In genomic region chr17:81666342-81667191, GRCh38 we compare ENCODE assay signal across 8 cellular contexts. TPM values are rescaled to one million over a fixed set of nuclear protein-coding genes. Genes with fewer than 3 reads are reported as not detected.
DNase-seq lines count a peak whose midpoint lies in the region; ATAC-seq, FAIRE-seq and TF ChIP-seq lines count a peak whose summit lies in the region.

TSS of gene CCDC137 (plus strand) at chr17:81666737. CDS start at chr17:81666767, 30 bp downstream.
TSS of gene OXLD1 (minus strand) at chr17:81666605. CDS start at chr17:81666577, 28 bp downstream.

- H3K9me2 ChIP-seq in OCI-LY1 (ENCODE audit: low read depth, low read length): no peaks in the 10 kb centered on the region

- H3K4me3 ChIP-seq in OCI-LY1 (ENCODE audit: low read depth, low read length, poor library complexity, severe bottlenecking): peak within 1 kb of the TSS; percentile 82
- H3K4me3 ChIP-seq in endothelial cell of umbilical vein (replicated peaks in 1 of 3; ENCODE audit: insufficient read depth in 1 of 3, low read depth in 1 of 3, low read length in 3 of 3): peak within 1 kb of the TSS; percentile 34 to 76 (median 64)

- dilution Hi-C loops in endothelial cell of umbilical vein (cut with MboI; ENCODE audit: extremely low pct_ligation_motif_present, low sequenced_read_pairs): no loop called here

- H3K9me1 ChIP-seq in endothelial cell of umbilical vein (replicated peaks; ENCODE audit: control insufficient read depth, extremely low read depth, insufficient read depth, low read length): no peaks in the 10 kb centered on the region

- POLR2A ChIA-PET in endothelial cell of umbilical vein (lab: Charles Lee): interaction anchor here (1.0 kb wide), 1 partner anchor 17 kb away, joined by 3 read pairs; the partner anchor contains the start of genes ARL16 and HGS

- no peaks in the 10 kb centered on the region for H3K27me3 ChIP-seq in OCI-LY1 (ENCODE audit: insufficient read depth, low read length)
- H3K27me3 ChIP-seq in endothelial cell of umbilical vein (ENCODE audit: control insufficient read depth in 2 of 2, insufficient read depth in 2 of 2, low read length in 2 of 2): no peaks in the 10 kb centered on the region

- TF ChIP-seq CTCF in D721Med (IDR thresholded peaks at IDR 0.05; ENCODE audit: insufficient read depth, missing control alignments): no peak
- no peak for TF ChIP-seq CTCF in OCI-LY1 (IDR thresholded peaks at IDR 0.05; ENCODE audit: low read length)
- no peak for TF ChIP-seq CTCF in endothelial cell of umbilical vein (IDR thresholded peaks at IDR 0.05; ENCODE audit: extremely low read depth in 1 of 2, insufficient read depth in 1 of 2, low read depth in 1 of 2, low read length in 2 of 2)

- DNase-seq in D721Med (ENCODE audit: insufficient read length, low spot score) (peak; percentile 98), HuH-7 (ENCODE audit: low spot score) (peak; percentile 99), endothelial cell of umbilical vein (ENCODE audit: low read depth, low spot score) (peak; percentile 95), midbrain (lab: John Stamatoyannopoulos, UW) (peak; percentile 97)
- DNase-seq in activated CD8-positive, alpha-beta memory T cell treated with anti-CD3 and anti-CD28 coated beads, Interleukin-2, amount 50 U/mL, for 4 hours: peak; percentile 93
- peak; percentile 92 to 94 for DNase-seq in stimulated activated CD8-positive, alpha-beta memory T cell treated with anti-CD3 and anti-CD28 coated beads, Interleukin-15, amount 100 ng/mL, for 48 hours (ENCODE audit: low read depth in 2 of 2)

- peak; percentile 86 for ATAC-seq in GM21515 (IDR thresholded peaks at IDR 0.05; ENCODE audit: unreplicated experiment)

- H3K9ac ChIP-seq in OCI-LY1 (ENCODE audit: low read length) (peak within 1 kb of the TSS; percentile 94), endothelial cell of umbilical vein (replicated peaks; ENCODE audit: extremely low read depth, insufficient read depth, low read length) (peak within 1 kb of the TSS; percentile 69)

- H3F3A ChIP-seq in OCI-LY1 (ENCODE audit: insufficient read depth, low read length): no peaks in the 10 kb centered on the region

- H3K36me3 ChIP-seq in OCI-LY1 (ENCODE audit: insufficient read depth, low read length): peaks cover 52% of the 10 kb centered on the region
- peaks cover 4 to 19% of the 10 kb centered on the region in 2 experiments for H3K36me3 ChIP-seq in endothelial cell of umbilical vein (ENCODE audit: control insufficient read depth in 2 of 2, extremely low read depth in 1 of 2, insufficient read depth in 2 of 2, low read length in 2 of 2)

- CTCF ChIA-PET in endothelial cell of umbilical vein (lab: Charles Lee): no interaction called here

- FAIRE-seq in D721Med (lab: Jason Lieb, UNC) (no peak), endothelial cell of umbilical vein (lab: Jason Lieb, UNC) (peak; percentile 97)

- intact Hi-C loops in endothelial cell of umbilical vein (cut with micrococcal nuclease): loop anchor here (1.0 to 2.0 kb wide), 2 partner anchors 18 to 30 kb away; partner anchors contain the start of genes HGS, NPLOC4 and TSPAN10

- no peaks in the 10 kb centered on the region; the same call in 1 of the 2 replicates for H3K79me2 ChIP-seq in OCI-LY1 (ENCODE audit: insufficient read depth, low read length)
- peaks cover 21% of the 10 kb centered on the region for H3K79me2 ChIP-seq in endothelial cell of umbilical vein (ENCODE audit: control insufficient read depth, insufficient read depth, low read length)

- H3K27ac ChIP-seq in OCI-LY1 (ENCODE audit: low read depth, low read length, poor library complexity, severe bottlenecking) (peak within 1 kb of the TSS; percentile 47), endothelial cell of umbilical vein (ENCODE audit: insufficient read depth, low read depth, low read length) (peak within 1 kb of the TSS; percentile 36)

- no TSS peak for BruUV-seq in endothelial cell of umbilical vein (replicated peaks; lab: Mats Ljungman, UMichigan)

- H3K4me1 ChIP-seq in OCI-LY1 (ENCODE audit: insufficient read depth, low read length, severe bottlenecking): peaks cover 24% of the 10 kb centered on the region
- peaks cover 18% of the 10 kb centered on the region for H3K4me1 ChIP-seq in endothelial cell of umbilical vein (ENCODE audit: control insufficient read depth, extremely low read depth, insufficient read depth, low read length)

- H2AFZ ChIP-seq in OCI-LY1 (ENCODE audit: low read length) (no peak within 1 kb of the TSS), endothelial cell of umbilical vein (ENCODE audit: low read depth, low read length) (peak within 1 kb of the TSS; percentile 13)

- TF ChIP-seq POLR2A in endothelial cell of umbilical vein (IDR thresholded peaks at IDR 0.05; ENCODE audit: low read depth, low read length): peak; percentile 90

- H4K20me1 ChIP-seq in OCI-LY1 (ENCODE audit: insufficient read depth, low read length) (no peaks in the 10 kb centered on the region), endothelial cell of umbilical vein (replicated peaks; ENCODE audit: control insufficient read depth, extremely low read depth, insufficient read depth, low read length) (no peaks in the 10 kb centered on the region)

- H3K9me3 ChIP-seq in OCI-LY1 (ENCODE audit: low read length) (no peaks in the 10 kb centered on the region), endothelial cell of umbilical vein (replicated peaks; ENCODE audit: control insufficient read depth, insufficient read depth, low read length) (no peaks in the 10 kb centered on the region)

- peak within 1 kb of the TSS; percentile 93 for H3K4me2 ChIP-seq in OCI-LY1 (ENCODE audit: low read length)
- H3K4me2 ChIP-seq in endothelial cell of umbilical vein (ENCODE audit: insufficient read depth, low read length): peak within 1 kb of the TSS; percentile 72

TF ChIP-seq in endothelial cell of umbilical vein, 7 proteins besides CTCF, POLR2A, EP300 and RAD21:
- TF ChIP-seq MYC (IDR thresholded peaks at IDR 0.05; ENCODE audit: low read depth, low read length): peak; percentile 69
- no peak for TF ChIP-seq JUN (IDR thresholded peaks at IDR 0.05; ENCODE audit: borderline replicate concordance, insufficient read depth, insufficient read length, low read depth)
- TF ChIP-seq POLR2AphosphoS5 (IDR thresholded peaks at IDR 0.05; ENCODE audit: insufficient read depth, low read depth, low read length): peak; percentile 97
- no peak for TF ChIP-seq GATA2 (IDR thresholded peaks at IDR 0.05; ENCODE audit: insufficient read depth, insufficient read length, low read depth, low read length)
- no peak for TF ChIP-seq MAX (IDR thresholded peaks at IDR 0.05; ENCODE audit: insufficient read depth, insufficient read length)
- TF ChIP-seq EZH2 (IDR thresholded peaks at IDR 0.05; ENCODE audit: borderline replicate concordance, low read depth, low read length, severe bottlenecking): no peak

RNA-seq across cellular contexts. Expression of gene CCDC137, which starts in this region (rescaled TPM):
- total RNA-seq in endothelial cell of umbilical vein: 32.2 and 32.7 TPM in 2 replicates
- polyA plus RNA-seq in endothelial cell of umbilical vein: 12.9 and 18.1 TPM in 2 replicates
- polyA plus RNA-seq in endothelial cell of umbilical vein (2011; cell fraction: cytosol; rRNA removed): 15.1 and 17.5 TPM in 2 replicates
- 14.5 and 18.0 TPM in 2 replicates for polyA plus RNA-seq in endothelial cell of umbilical vein (2011; cell fraction: nucleus; rRNA removed)
- 19.9 and 25.1 TPM in 2 replicates for polyA plus RNA-seq in endothelial cell of umbilical vein (2012)
- polyA minus RNA-seq in endothelial cell of umbilical vein: 2.8 and 5.3 TPM in 2 replicates
- 6.9 TPM for polyA minus RNA-seq in endothelial cell of umbilical vein (2011; cell fraction: cytosol; rRNA and poly(A)+ RNA removed)
- 2.1 and 6.8 TPM in 2 replicates for polyA minus RNA-seq in endothelial cell of umbilical vein (2011; cell fraction: nucleus; rRNA and poly(A)+ RNA removed)

RNA-seq across cellular contexts. Expression of gene OXLD1, which starts in this region (rescaled TPM):
- 18.5 and 20.1 TPM in 2 replicates for total RNA-seq in endothelial cell of umbilical vein
- polyA plus RNA-seq in endothelial cell of umbilical vein: 35.2 and 47.6 TPM in 2 replicates
- polyA plus RNA-seq in endothelial cell of umbilical vein (2011; cell fraction: cytosol; rRNA removed): 17.9 and 30.2 TPM in 2 replicates
- polyA plus RNA-seq in endothelial cell of umbilical vein (2011; cell fraction: nucleus; rRNA removed): 26.7 and 30.7 TPM in 2 replicates
- polyA plus RNA-seq in endothelial cell of umbilical vein (2012): 16.8 and 22.3 TPM in 2 replicates
- polyA minus RNA-seq in endothelial cell of umbilical vein: 7.7 and 9.5 TPM in 2 replicates
- 19.2 TPM for polyA minus RNA-seq in endothelial cell of umbilical vein (2011; cell fraction: cytosol; rRNA and poly(A)+ RNA removed)
- polyA minus RNA-seq in endothelial cell of umbilical vein (2011; cell fraction: nucleus; rRNA and poly(A)+ RNA removed): 2.4 and 4.7 TPM in 2 replicates

Comparison
In these comparisons a context has a peak if more than half of its experiments do, and no peak if none do; other contexts are left out.
1. Peak in every context shown above with its lines: DNase-seq, ATAC-seq, H3K4me3 ChIP-seq and H3K27ac ChIP-seq.